ENCODE assay signal across 14 cellular contexts in genomic region chr1:88191917-88192316, GRCh38.
DNase-seq lines count a peak whose midpoint lies in the region; ATAC-seq and TF ChIP-seq lines count a peak whose summit lies in the region.
"Had no signal": no experiment of that assay in that cellular context is flagged by ENCODE, and none has a peak within 500 bp of the region (broad histone marks: within the 10 kb centered on the region; RNA-seq: fewer than 3 reads in every experiment).

No MANE protein-coding gene starts in this region.

- no peaks in the 10 kb centered on the region for H3K36me3 ChIP-seq in esophagus muscularis mucosa

- DNase-seq in germinal center (ENCODE audit: low spot score) (peak; percentile 31), GM19238 (ENCODE audit: insufficient read length, low spot score) (no peak), lower leg skin (ENCODE audit: low spot score in 2 of 2) (no peak), esophagus muscularis mucosa (ENCODE audit: extremely low spot score) (no peak), NCI-H1092 treated with DMSO at 0.1 percent for 48 hours (lab: John Stamatoyannopoulos, UW) (no peak)
- DNase-seq: HCEC 1CT, left cardiac atrium, NCI-H1694, posterior cingulate gyrus, SHP77 had no signal

- no peaks in the 10 kb centered on the region for H3K4me1 ChIP-seq in esophagus muscularis mucosa

- TF ChIP-seq POLR2A in lower leg skin (IDR thresholded peaks at IDR 0.05) (no peak), esophagus muscularis mucosa (IDR thresholded peaks at IDR 0.05; ENCODE audit: low read depth) (no peak)

- H3K27ac ChIP-seq in esophagus muscularis mucosa (replicated peaks in 1 of 4): no peak overlapping the region

- ATAC-seq in GM18861 (IDR thresholded peaks at IDR 0.05; ENCODE audit: unreplicated experiment) (peak; percentile 96), GM21576 (IDR thresholded peaks at IDR 0.05; ENCODE audit: unreplicated experiment) (peak; percentile 93), HG03159 (IDR thresholded peaks at IDR 0.05; ENCODE audit: unreplicated experiment) (peak; percentile 95)
- ATAC-seq: esophagus mucosa, left cardiac atrium had no signal

- 94 to 96% methylated on average over 2 of the region's 2 CpGs for WGBS in lower leg skin, 2 donors
- 85% methylated on average over 2 of the region's 2 CpGs for WGBS in esophagus muscularis mucosa

- H3K27me3 ChIP-seq in esophagus muscularis mucosa: no peaks in the 10 kb centered on the region

- intact Hi-C loops in lower leg skin (cut with DNase I; ENCODE audit: low total_unique reads): no loop called here
- intact Hi-C loops in esophagus muscularis mucosa (cut with DNase I): no loop called here

- H3K9me3 ChIP-seq in esophagus muscularis mucosa: no peaks in the 10 kb centered on the region

- H3K4me3 ChIP-seq in lower leg skin (ENCODE audit: low read depth, poor library complexity, severe bottlenecking): no peak overlapping the region
- H3K4me3 ChIP-seq in esophagus muscularis mucosa: no peak overlapping the region

- no peak for TF ChIP-seq CTCF in lower leg skin (IDR thresholded peaks at IDR 0.05)
- no peak for TF ChIP-seq CTCF in esophagus muscularis mucosa (IDR thresholded peaks at IDR 0.05)

- no peak for TF ChIP-seq EP300 in esophagus muscularis mucosa (IDR thresholded peaks at IDR 0.05)
